ENCODE assay signal across 8 cellular contexts in the genomic region with DNA sequence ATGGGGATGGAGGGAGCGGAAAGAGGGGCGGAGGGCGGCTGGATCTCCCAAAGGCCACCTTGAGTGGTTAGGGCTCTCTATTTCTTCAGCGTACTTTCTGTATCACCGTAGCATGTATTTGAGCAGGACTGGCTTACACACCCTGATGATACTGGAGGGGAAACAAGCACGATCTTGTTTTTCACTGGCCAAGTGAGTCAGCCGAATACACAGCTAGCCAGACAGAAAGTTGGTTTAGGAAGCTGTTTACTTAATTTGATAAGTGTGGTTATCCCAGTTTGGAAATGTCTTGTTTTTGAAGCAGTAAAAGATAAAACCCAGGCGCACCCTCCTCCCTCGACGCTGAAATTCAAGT. TPM values are rescaled to one million over a fixed set of nuclear protein-coding genes. Genes with fewer than 3 reads are reported as not detected.
DNase-seq lines count a peak whose midpoint lies in the region; ATAC-seq and TF ChIP-seq lines count a peak whose summit lies in the region.

No MANE protein-coding gene starts in this region.

- intact Hi-C loops in activated CD4-positive, alpha-beta memory T cell treated with anti-CD3 and anti-CD28 coated beads for 36 hours (cut with micrococcal nuclease), result loop anchor here (1.0 to 5.0 kb wide), 7 partner anchors 15 to 1841 kb away; a partner anchor contains a TSS

- DNase-seq in activated CD4-positive, alpha-beta memory T cell treated with anti-CD3 and anti-CD28 coated beads for 36 hours, result no peak
- DNase-seq in glomerular visceral epithelial cell (ENCODE audit: extremely low spot score), result peak; percentile 25
- DNase-seq in osteocyte (ENCODE audit: extremely low spot score, unreplicated experiment), result no peak

- no peak for TF ChIP-seq CTCF in osteocyte (IDR thresholded peaks at IDR 0.05)

- POLR2A ChIA-PET in activated CD4-positive, alpha-beta memory T cell treated with anti-CD3 and anti-CD28 coated beads for 36 hours (lab: Charles Lee), result interaction anchor here (1.0 kb wide), 1 partner anchor 34 kb away, joined by 4 read pairs; no protein-coding TSS in a partner anchor

- peaks cover 2% of the 10 kb centered on the region for H3K27me3 Mint-ChIP-seq in activated CD4-positive, alpha-beta memory T cell treated with anti-CD3 and anti-CD28 coated beads for 36 hours
- H3K27me3 Mint-ChIP-seq in osteocyte (ENCODE audit: unreplicated experiment), result no peaks in the 10 kb centered on the region

- peaks cover 46% of the 10 kb centered on the region for H3K4me1 Mint-ChIP-seq in activated CD4-positive, alpha-beta memory T cell treated with anti-CD3 and anti-CD28 coated beads for 36 hours (ENCODE audit: low read depth)
- peaks cover 48% of the 10 kb centered on the region for H3K4me1 Mint-ChIP-seq in osteocyte (ENCODE audit: unreplicated experiment)

- no peaks in the 10 kb centered on the region for H3K9me3 Mint-ChIP-seq in activated CD4-positive, alpha-beta memory T cell treated with anti-CD3 and anti-CD28 coated beads for 36 hours
- H3K9me3 Mint-ChIP-seq in osteocyte (ENCODE audit: unreplicated experiment), result no peaks in the 10 kb centered on the region

- H3K4me3 ChIP-seq in GM08714 (ENCODE audit: low read length), result peak overlapping the region; percentile 72

- CTCF ChIA-PET in activated CD4-positive, alpha-beta memory T cell treated with anti-CD3 and anti-CD28 coated beads for 36 hours (lab: Charles Lee), result interaction anchor here (0.6 to 1.5 kb wide), 4 partner anchors 39 to 322 kb away, joined by 3 read pairs; no protein-coding TSS in a partner anchor

- peaks cover 2% of the 10 kb centered on the region for H3K36me3 Mint-ChIP-seq in activated CD4-positive, alpha-beta memory T cell treated with anti-CD3 and anti-CD28 coated beads for 36 hours
- peaks cover 5% of the 10 kb centered on the region for H3K36me3 Mint-ChIP-seq in osteocyte (ENCODE audit: unreplicated experiment)

- H3K4me3 Mint-ChIP-seq in activated CD4-positive, alpha-beta memory T cell treated with anti-CD3 and anti-CD28 coated beads for 36 hours, result peak overlapping the region; percentile 98
- H3K4me3 Mint-ChIP-seq in osteocyte (ENCODE audit: unreplicated experiment), result peak overlapping the region; percentile 100

- peak; percentile 1 for ATAC-seq in HG02970 (IDR thresholded peaks at IDR 0.05; ENCODE audit: low FRiP score, unreplicated experiment)
- ATAC-seq in HG03196 (IDR thresholded peaks at IDR 0.05; ENCODE audit: unreplicated experiment), result no peak
- ATAC-seq in HG03469 (IDR thresholded peaks at IDR 0.05; ENCODE audit: unreplicated experiment), result no peak
- no peak for ATAC-seq in HG03139 (IDR thresholded peaks at IDR 0.05; ENCODE audit: unreplicated experiment)

- peak overlapping the region; percentile 88 for H3K27ac Mint-ChIP-seq in activated CD4-positive, alpha-beta memory T cell treated with anti-CD3 and anti-CD28 coated beads for 36 hours
- H3K27ac Mint-ChIP-seq in osteocyte (ENCODE audit: unreplicated experiment), result peak overlapping the region; percentile 95

RNA-seq across cellular contexts. Expression of a gene that starts 0.5 kb away (rescaled TPM):
- total RNA-seq in activated CD4-positive, alpha-beta memory T cell treated with anti-CD3 and anti-CD28 coated beads for 36 hours, result 10 to 100 TPM; 51.0 to 55.8 TPM
- 54.7 and 55.7 TPM in 2 replicates for total RNA-seq in osteocyte

RNA-seq across cellular contexts. Expression of a gene that starts 49.7 kb away (rescaled TPM):
- 10 to 100 TPM; 47.6 to 48.6 TPM for total RNA-seq in activated CD4-positive, alpha-beta memory T cell treated with anti-CD3 and anti-CD28 coated beads for 36 hours
- total RNA-seq in osteocyte, result 24.9 and 25.5 TPM in 2 replicates
